ENCODE assay signal across 12 cellular contexts in genomic region chr16:30562021-30562420, GRCh38. TPM values are rescaled to one million over a fixed set of nuclear protein-coding genes. Genes with fewer than 3 reads are reported as not detected.
DNase-seq lines count a peak whose midpoint lies in the region; ATAC-seq and TF ChIP-seq lines count a peak whose summit lies in the region.
"Had no signal": no experiment of that assay in that cellular context is flagged by ENCODE, and none has a peak within 500 bp of the region (broad histone marks: within the 10 kb centered on the region; RNA-seq: fewer than 3 reads in every experiment).

No MANE protein-coding gene starts in this region.

- ATAC-seq in heart left ventricle, result no peak
- ATAC-seq in left cardiac atrium, result no peak
- no peak for ATAC-seq in activated CD8-positive, alpha-beta T cell treated with anti-CD3 and anti-CD28 coated beads, Interleukin-2, amount 10 ng/mL, durations not matched to agents 7 days and 5 days
- no peak for ATAC-seq in memory B cell (ENCODE audit: low read depth)
- no peak for ATAC-seq in GM18511 (IDR thresholded peaks at IDR 0.05; ENCODE audit: unreplicated experiment)

- in situ Hi-C loops in transverse colon (cut with MboI; ENCODE audit: low pct_ligation_motif_present in 1 of 4, low pct_unique_long_range_greater_than_20kb in 1 of 4, low sequenced_read_pairs in 3 of 4) (loop anchor here in 1 of 4 donors (25.0 kb wide), 1 partner anchor 125 kb away; the partner anchor contains the start of genes DCTPP1 and SEPHS2), G401 (cut with HindIII; ENCODE audit: low sequenced_read_pairs) (no loop called here)

- no peaks in the 10 kb centered on the region for H3K9me3 Mint-ChIP-seq in activated CD8-positive, alpha-beta T cell treated with anti-CD3 and anti-CD28 coated beads, Interleukin-2, amount 10 ng/mL, durations not matched to agents 7 days and 5 days (ENCODE audit: insufficient read depth)
- no peaks in the 10 kb centered on the region for H3K9me3 Mint-ChIP-seq in memory B cell

- peaks cover 3% of the 10 kb centered on the region for H3K36me3 Mint-ChIP-seq in activated CD8-positive, alpha-beta T cell treated with anti-CD3 and anti-CD28 coated beads, Interleukin-2, amount 10 ng/mL, durations not matched to agents 7 days and 5 days (ENCODE audit: low read depth)
- no peaks in the 10 kb centered on the region for H3K36me3 Mint-ChIP-seq in memory B cell

- CTCF ChIA-PET in activated CD8-positive, alpha-beta T cell treated with anti-CD3 and anti-CD28 coated beads, Interleukin-2, amount 10 ng/mL, durations not matched to agents 7 days and 5 days (lab: Charles Lee), result interaction anchor here (1.2 to 2.1 kb wide), 3 partner anchors 26 to 132 kb away, joined by 3 to 9 read pairs (median 7); partner anchors contain the start of gene DCTPP1

- H3K27ac Mint-ChIP-seq in activated CD8-positive, alpha-beta T cell treated with anti-CD3 and anti-CD28 coated beads, Interleukin-2, amount 10 ng/mL, durations not matched to agents 7 days and 5 days, result peak overlapping the region; percentile 85
- H3K27ac Mint-ChIP-seq in memory B cell, result peak overlapping the region; percentile 95

- POLR2A ChIA-PET in activated CD8-positive, alpha-beta T cell treated with anti-CD3 and anti-CD28 coated beads, Interleukin-2, amount 10 ng/mL, durations not matched to agents 7 days and 5 days (lab: Charles Lee), result interaction anchor here (1.5 to 2.1 kb wide), 2 partner anchors 10 to 27 kb away, joined by 13 to 16 read pairs; partner anchors contain the start of genes ZNF688 and ZNF747

- H3K4me1 ChIP-seq in heart left ventricle (peaks cover 0 to 42% (median 13%) of the 10 kb centered on the region in 12 donors), transverse colon (peaks cover 12 to 34% (median 30%) of the 10 kb centered on the region in 4 donors)

- H3K27me3 Mint-ChIP-seq in activated CD8-positive, alpha-beta T cell treated with anti-CD3 and anti-CD28 coated beads, Interleukin-2, amount 10 ng/mL, durations not matched to agents 7 days and 5 days (ENCODE audit: low read depth), result peaks cover 3% of the 10 kb centered on the region
- H3K27me3 Mint-ChIP-seq in memory B cell, result no peaks in the 10 kb centered on the region

- TF ChIP-seq POLR2A in heart left ventricle (IDR thresholded peaks at IDR 0.05) (no peak), transverse colon (IDR thresholded peaks at IDR 0.05) (no peak)

- DNase-seq in heart left ventricle, result no peak
- DNase-seq in left cardiac atrium, result no peak
- DNase-seq in activated CD8-positive, alpha-beta T cell treated with anti-CD3 and anti-CD28 coated beads, Interleukin-2, amount 10 ng/mL, durations not matched to agents 7 days and 5 days, result no peak
- DNase-seq in memory B cell (ENCODE audit: low spot score in 2 of 2), result no peak
- DNase-seq in transverse colon, result peak; percentile 71
- DNase-seq in COR-L47 (lab: John Stamatoyannopoulos, UW), result no peak
- no peak for DNase-seq in G401 (ENCODE audit: low spot score)
- DNase-seq: activated CD4-positive, CD25-positive, alpha-beta regulatory T cell; MM.1S; SHP77 treated with DMSO at 0.1 percent for 48 hours had no signal

- TF ChIP-seq EP300 in transverse colon (IDR thresholded peaks at IDR 0.05; ENCODE audit: low read depth), result no peak

- 88 to 97% (median 94%) methylated on average over 14 of the region's 14 CpGs for WGBS in heart left ventricle, 4 donors
- WGBS in transverse colon (ENCODE audit: low coverage in 1 of 2), 2 donors, result 43 to 84% methylated on average over 1 to 14 of the region's 14 CpGs

- peak overlapping the region; percentile 81 for H3K4me3 Mint-ChIP-seq in activated CD8-positive, alpha-beta T cell treated with anti-CD3 and anti-CD28 coated beads, Interleukin-2, amount 10 ng/mL, durations not matched to agents 7 days and 5 days
- peak overlapping the region; percentile 94 for H3K4me3 Mint-ChIP-seq in memory B cell

- H3K36me3 ChIP-seq in heart left ventricle (no peaks in the 10 kb centered on the region), transverse colon (no peaks in the 10 kb centered on the region)

- H3K4me3 ChIP-seq in heart left ventricle, result peak overlapping the region in 9 of 12 donors; percentile 53 to 71 (median 64)
- H3K4me3 ChIP-seq in transverse colon, result peak overlapping the region in 2 of 4 donors; percentile 40 to 51

- no peak for TF ChIP-seq CTCF in heart left ventricle (IDR thresholded peaks at IDR 0.05)
- TF ChIP-seq CTCF in transverse colon (IDR thresholded peaks at IDR 0.05), result peak in 1 of 5 experiments; percentile 12

- no peaks in the 10 kb centered on the region for H3K9me3 ChIP-seq in heart left ventricle
- H3K9me3 ChIP-seq in transverse colon, result no peaks in the 10 kb centered on the region

- intact Hi-C loops in heart left ventricle (cut with DNase I) (no loop called here), left cardiac atrium (cut with DNase I) (no loop called here), transverse colon (cut with DNase I; ENCODE audit: low total_unique reads) (no loop called here)

- H3K27me3 ChIP-seq in heart left ventricle, result no peaks in the 10 kb centered on the region
- no peaks in the 10 kb centered on the region for H3K27me3 ChIP-seq in transverse colon

- H3K4me1 Mint-ChIP-seq in activated CD8-positive, alpha-beta T cell treated with anti-CD3 and anti-CD28 coated beads, Interleukin-2, amount 10 ng/mL, durations not matched to agents 7 days and 5 days (ENCODE audit: low read depth), result peaks cover 27% of the 10 kb centered on the region
- H3K4me1 Mint-ChIP-seq in memory B cell, result peaks cover 5% of the 10 kb centered on the region

- H3K27ac ChIP-seq in heart left ventricle, result peak overlapping the region; percentile 65 to 87 (median 76)
- peak overlapping the region; percentile 73 to 85 (median 77) for H3K27ac ChIP-seq in transverse colon
- H3K27ac ChIP-seq: C4-2B had no signal

RNA-seq across cellular contexts. Expression of gene ZNF764, which starts 3.8 kb away (rescaled TPM):
- total RNA-seq in heart left ventricle, result 10 to 100 TPM in 6 of 9 donors, 1 to 10 TPM in 3; 8.5 to 17.2 (median 12.3) TPM
- polyA plus RNA-seq in heart left ventricle, result 1 to 10 TPM; 7.4 to 8.7 TPM
- 1 to 10 TPM; 5.7 to 8.7 TPM for total RNA-seq in left cardiac atrium
- total RNA-seq in activated CD8-positive, alpha-beta T cell treated with anti-CD3 and anti-CD28 coated beads, Interleukin-2, amount 10 ng/mL, durations not matched to agents 7 days and 5 days, result 10 to 100 TPM; 15.2 to 15.4 TPM
- 10 to 100 TPM; 17.9 to 48.0 (median 23.2) TPM for total RNA-seq in transverse colon
- 5.3 and 9.5 TPM in 2 replicates for total RNA-seq in G401 (2014; rRNA removed; shearing (Covaris generic))

RNA-seq across cellular contexts. Expression of gene ZNF688, which starts 9.5 kb away (rescaled TPM):
- total RNA-seq in heart left ventricle, result 10 to 100 TPM in 8 of 9 donors, 1 to 10 TPM in 1; 10.0 to 14.3 (median 11.6) TPM
- polyA plus RNA-seq in heart left ventricle, result 10 to 100 TPM in 1 of 2 donors, 1 to 10 TPM in 1; 7.6 to 15.7 TPM
- total RNA-seq in left cardiac atrium, result 10 to 100 TPM in 1 of 2 donors, 1 to 10 TPM in 1; 7.9 to 12.5 TPM
- total RNA-seq in activated CD8-positive, alpha-beta T cell treated with anti-CD3 and anti-CD28 coated beads, Interleukin-2, amount 10 ng/mL, durations not matched to agents 7 days and 5 days, result 10 to 100 TPM; 12.5 to 13.4 TPM
- total RNA-seq in transverse colon, result 10 to 100 TPM; 22.9 to 64.3 (median 43.5) TPM
- 6.9 and 10.2 TPM in 2 replicates for total RNA-seq in G401 (2014; rRNA removed; shearing (Covaris generic))

RNA-seq across cellular contexts. Expression of gene ZNF785, which starts 23.5 kb away (rescaled TPM):
- total RNA-seq in heart left ventricle (10 to 100 TPM in 1 of 9 donors, 1 to 10 TPM in 8; 2.9 to 10.9 (median 4.8) TPM), left cardiac atrium (1 to 10 TPM; 8.2 to 9.8 TPM), transverse colon (100 to 1,000 TPM in 1 of 4 donors, 10 to 100 TPM in 3; 17.2 to 131 (median 20.5) TPM)
- 1 to 10 TPM; 3.0 to 4.5 TPM for polyA plus RNA-seq in heart left ventricle
- total RNA-seq in activated CD8-positive, alpha-beta T cell treated with anti-CD3 and anti-CD28 coated beads, Interleukin-2, amount 10 ng/mL, durations not matched to agents 7 days and 5 days, result 10 to 100 TPM; 11.7 to 13.7 TPM
- total RNA-seq in G401 (2014; rRNA removed; shearing (Covaris generic)), result not detected in 2 replicates

RNA-seq across cellular contexts. Expression of gene ZNF747, which starts 27.4 kb away (rescaled TPM):
- total RNA-seq in heart left ventricle (10 to 100 TPM in 5 of 9 donors, 1 to 10 TPM in 4; 8.6 to 15.2 (median 10.5) TPM), left cardiac atrium (1 to 10 TPM; 8.0 to 8.2 TPM), transverse colon (10 to 100 TPM; 16.0 to 25.7 (median 16.8) TPM)
- 1 to 10 TPM; 8.9 to 9.5 TPM for polyA plus RNA-seq in heart left ventricle
- total RNA-seq in activated CD8-positive, alpha-beta T cell treated with anti-CD3 and anti-CD28 coated beads, Interleukin-2, amount 10 ng/mL, durations not matched to agents 7 days and 5 days, result 10 to 100 TPM in 1 of 2 experiments, 1 to 10 TPM in 1; 8.9 to 10.8 TPM
- total RNA-seq in G401 (2014; rRNA removed; shearing (Covaris generic)), result 0.12 TPM in 1 of 2 replicates, not detected in the other

RNA-seq across cellular contexts. Expression of gene ZNF768, which starts 35.7 kb away (rescaled TPM):
- total RNA-seq in heart left ventricle (10 to 100 TPM; 38.9 to 67.0 (median 47.8) TPM), left cardiac atrium (10 to 100 TPM; 46.4 to 55.5 TPM), transverse colon (100 to 1,000 TPM in 1 of 4 donors, 10 to 100 TPM in 3; 54.7 to 116 (median 74.9) TPM)
- polyA plus RNA-seq in heart left ventricle, result 10 to 100 TPM; 60.9 to 88.2 TPM
- 1 to 10 TPM; 6.7 to 7.0 TPM for total RNA-seq in activated CD8-positive, alpha-beta T cell treated with anti-CD3 and anti-CD28 coated beads, Interleukin-2, amount 10 ng/mL, durations not matched to agents 7 days and 5 days
- total RNA-seq in G401 (2014; rRNA removed; shearing (Covaris generic)), result 96.8 and 108 TPM in 2 replicates
